In the genomic region with DNA sequence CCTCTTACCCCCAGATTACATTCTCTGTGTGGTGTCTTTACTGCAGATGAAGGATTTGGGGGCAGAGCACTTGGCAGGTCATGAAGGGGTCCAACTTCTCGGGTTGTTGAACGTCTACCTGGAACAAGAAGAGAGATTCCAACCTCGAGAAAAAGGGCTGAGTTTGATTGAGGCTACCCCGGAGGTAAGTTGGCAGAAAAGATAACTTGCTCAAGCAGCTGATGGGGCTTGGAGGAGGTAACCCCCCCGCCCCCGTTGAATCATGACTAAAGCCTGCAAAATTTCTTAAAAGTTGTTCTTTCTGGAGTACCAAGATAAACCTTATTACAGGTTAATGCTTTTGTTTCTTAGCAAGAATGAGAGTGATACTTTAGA, we compare ENCODE assay signal across 9 cellular contexts. TPM values are rescaled to one million over a fixed set of nuclear protein-coding genes. Genes with fewer than 3 reads are reported as not detected.
DNase-seq lines count a peak whose midpoint lies in the region; ATAC-seq, FAIRE-seq and TF ChIP-seq lines count a peak whose summit lies in the region.
"Had no signal": no experiment of that assay in that cellular context is flagged by ENCODE, and none has a peak within 500 bp of the region (broad histone marks: within the 10 kb centered on the region; RNA-seq: fewer than 3 reads in every experiment).

No MANE protein-coding gene starts in this region.

- no peaks in the 10 kb centered on the region for H3K9me3 Mint-ChIP-seq in astrocyte (ENCODE audit: unreplicated experiment)

- peak overlapping the region; percentile 93 for H3K9ac ChIP-seq in astrocyte (ENCODE audit: low read length)

- H2AFZ ChIP-seq in astrocyte (ENCODE audit: low read depth, low read length) = peak overlapping the region; percentile 59

- H3K27me3 ChIP-seq in left ventricle myocardium inferior (ENCODE audit: low read depth) (no peaks in the 10 kb centered on the region), astrocyte (ENCODE audit: insufficient read depth, low read length) (no peaks in the 10 kb centered on the region), lower lobe of right lung (ENCODE audit: low read depth) (no peaks in the 10 kb centered on the region)

- no peak for TF ChIP-seq CTCF in left ventricle myocardium inferior (IDR thresholded peaks at IDR 0.05; ENCODE audit: borderline replicate concordance)
- no peak for TF ChIP-seq CTCF in astrocyte (IDR thresholded peaks at IDR 0.05; ENCODE audit: insufficient read depth, low read depth, low read length)
- no peak for TF ChIP-seq CTCF in lower lobe of right lung (IDR thresholded peaks at IDR 0.05)

- H3K4me3 ChIP-seq in left ventricle myocardium inferior (peak overlapping the region; percentile 97), astrocyte (ENCODE audit: insufficient read depth, low read depth, low read length) (peak overlapping the region; percentile 84), lower lobe of right lung (peak overlapping the region; percentile 88), urinary bladder (ENCODE audit: low read depth, low read length) (peak overlapping the region; percentile 99)

- FAIRE-seq in astrocyte (lab: Jason Lieb, UNC) = no peak
- FAIRE-seq: endometrium had no signal

- peaks cover 10% of the 10 kb centered on the region for H3K36me3 Mint-ChIP-seq in astrocyte (ENCODE audit: low read depth, unreplicated experiment)

- peak overlapping the region; percentile 99 for H3K4me3 Mint-ChIP-seq in astrocyte (ENCODE audit: unreplicated experiment)

- 5% methylated on average over 6 of the region's 6 CpGs for WGBS in urinary bladder

- no peak for TF ChIP-seq POLR2A in GM18505 (IDR thresholded peaks at IDR 0.05; ENCODE audit: borderline replicate concordance, extremely low read depth, insufficient read depth, insufficient read length)

- H3K79me2 ChIP-seq in astrocyte (ENCODE audit: insufficient read depth, low read length) = peaks cover 21% of the 10 kb centered on the region

- intact Hi-C loops in left ventricle myocardium inferior (cut with micrococcal nuclease) (no loop called here), left cardiac atrium (cut with DNase I) (no loop called here), lower lobe of right lung (cut with DNase I) (no loop called here)

- DNase-seq in left ventricle myocardium inferior = no peak
- no peak for DNase-seq in left cardiac atrium
- no peak for DNase-seq in astrocyte (ENCODE audit: low read depth)
- no peak for DNase-seq in lower lobe of right lung
- no peak for DNase-seq in SKM-1 (lab: John Stamatoyannopoulos, UW; ENCODE audit: unreplicated experiment)
- no peak for DNase-seq in NCI-H1930 (lab: John Stamatoyannopoulos, UW)

- peaks cover 12% of the 10 kb centered on the region for H4K20me1 ChIP-seq in astrocyte (ENCODE audit: insufficient read depth, low read length)

- H3K36me3 ChIP-seq in left ventricle myocardium inferior (peaks cover 27% of the 10 kb centered on the region), astrocyte (ENCODE audit: insufficient read depth, low read length) (peaks cover 25% of the 10 kb centered on the region), lower lobe of right lung (peaks cover 36% of the 10 kb centered on the region), urinary bladder (ENCODE audit: insufficient read depth) (peaks cover 14% of the 10 kb centered on the region)

- H3K9me3 ChIP-seq in left ventricle myocardium inferior (replicated peaks) = no peaks in the 10 kb centered on the region
- H3K9me3 ChIP-seq in astrocyte (ENCODE audit: insufficient read depth, low read depth, low read length) = no peaks in the 10 kb centered on the region
- H3K9me3 ChIP-seq in lower lobe of right lung = no peaks in the 10 kb centered on the region

- H3K27ac Mint-ChIP-seq in astrocyte (ENCODE audit: unreplicated experiment) = peak overlapping the region; percentile 50

- ATAC-seq in left cardiac atrium (no peak), lower lobe of right lung (no peak), GM18505 (IDR thresholded peaks at IDR 0.05; ENCODE audit: unreplicated experiment) (no peak)

- H3K27ac ChIP-seq in left ventricle myocardium inferior (replicated peaks) (peak overlapping the region; percentile 93), astrocyte (ENCODE audit: low read depth, low read length) (peak overlapping the region; percentile 98), lower lobe of right lung (peak overlapping the region; percentile 88), urinary bladder (ENCODE audit: low read depth) (peak overlapping the region; percentile 67)

- peaks cover 18% of the 10 kb centered on the region for H3K4me1 Mint-ChIP-seq in astrocyte (ENCODE audit: low read depth, unreplicated experiment)

- H3K4me1 ChIP-seq in left ventricle myocardium inferior = peaks cover 34% of the 10 kb centered on the region
- peaks cover 6% of the 10 kb centered on the region for H3K4me1 ChIP-seq in astrocyte (ENCODE audit: insufficient read depth, low read length)
- H3K4me1 ChIP-seq in lower lobe of right lung = peaks cover 29% of the 10 kb centered on the region
- no peaks in the 10 kb centered on the region for H3K4me1 ChIP-seq in urinary bladder (ENCODE audit: insufficient read depth)

- H3K27me3 Mint-ChIP-seq in astrocyte (ENCODE audit: low read depth, unreplicated experiment) = no peaks in the 10 kb centered on the region

- peak overlapping the region; percentile 95 for H3K4me2 ChIP-seq in astrocyte (ENCODE audit: low read length)

RNA-seq across cellular contexts. Expression of a gene that starts 1.5 kb away (rescaled TPM):
- total RNA-seq in left ventricle myocardium inferior (8.5 TPM), left cardiac atrium (10 to 100 TPM in 1 of 2 donors, 1 to 10 TPM in 1; 7.7 to 18.6 TPM), astrocyte (53.3 and 54.7 TPM in 2 replicates), lower lobe of right lung (39.3 TPM), urinary bladder (84.8 TPM)
- 40.2 TPM for polyA plus RNA-seq in urinary bladder
